In the genomic region with DNA sequence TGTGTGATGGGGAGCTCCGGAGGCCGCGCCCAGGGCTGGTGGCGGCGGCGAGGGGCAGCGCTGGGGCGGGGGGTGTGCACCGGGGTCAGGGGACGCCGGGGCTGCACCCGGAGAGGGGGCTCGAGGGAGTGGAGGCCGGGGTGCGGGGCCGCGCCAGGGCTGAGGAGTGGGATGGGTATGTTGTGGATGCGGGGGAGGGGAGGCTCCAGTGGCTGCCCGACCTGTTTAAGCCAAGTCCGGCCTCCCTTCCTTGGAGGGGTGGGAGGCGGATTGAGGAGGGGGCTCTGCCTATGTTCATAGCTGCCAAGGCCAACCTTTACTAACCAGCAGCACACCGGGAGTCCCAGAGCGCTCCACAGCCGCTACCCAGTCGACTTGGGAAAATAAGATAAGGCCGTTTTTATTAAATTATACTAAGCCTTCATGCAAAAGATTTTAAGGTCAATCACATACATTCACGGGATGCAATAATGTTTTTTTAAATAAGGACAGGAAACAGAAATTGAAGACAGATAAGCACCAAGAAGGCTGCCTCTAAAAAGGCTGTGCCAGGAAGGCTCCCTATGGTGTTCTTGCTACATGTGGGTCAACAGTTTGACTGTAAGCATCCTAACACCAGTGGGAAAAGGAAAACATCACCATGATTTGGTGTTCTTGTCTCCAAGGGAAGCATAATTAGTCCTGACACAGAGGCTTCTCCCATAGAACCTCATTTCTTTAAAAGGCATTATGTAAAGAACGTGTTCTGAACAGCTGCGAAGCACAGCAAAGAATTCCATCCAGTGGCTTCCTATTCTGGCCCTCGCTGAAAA, we compare ENCODE assay signal across 8 cellular contexts. TPM values are rescaled to one million over a fixed set of nuclear protein-coding genes. Genes with fewer than 3 reads are reported as not detected.
DNase-seq lines count a peak whose midpoint lies in the region; ATAC-seq and TF ChIP-seq lines count a peak whose summit lies in the region.

No MANE protein-coding gene starts in this region.

- no peaks in the 10 kb centered on the region for H3K9me3 ChIP-seq in mononuclear cell (ENCODE audit: low read depth, low read length)

- DNase-seq in H7 (no peak), NCI-H2227 (lab: John Stamatoyannopoulos, UW; ENCODE audit: unreplicated experiment) (peak; percentile 68), cerebellar cortex (ENCODE audit: low spot score) (peak; percentile 62), mesenteric fat pad (ENCODE audit: low spot score) (no peak), GM10248 (ENCODE audit: extremely low spot score) (no peak)

- POLR2A ChIA-PET in GM10248 (lab: Yijun Ruan, JAX), result interaction anchor here (1.8 kb wide), 1 partner anchor 23 kb away, joined by 5 read pairs; no protein-coding TSS in a partner anchor

- peak overlapping the region; percentile 56 for H3K4me3 ChIP-seq in GM12875 (ENCODE audit: low read depth, low read length)
- H3K4me3 ChIP-seq in H7 (ENCODE audit: insufficient read depth, low read depth, low read length), result peak overlapping the region; percentile 56
- peak overlapping the region; percentile 34 for H3K4me3 ChIP-seq in mononuclear cell (ENCODE audit: low read length)

- CTCF ChIA-PET in GM10248 (lab: Yijun Ruan, JAX), result interaction anchor here (1.2 to 8.7 kb wide), 10 partner anchors 9 to 104 kb away, joined by 3 to 42 read pairs (median 6); no protein-coding TSS in a partner anchor

- H3K27me3 ChIP-seq in H7 (ENCODE audit: control insufficient read depth, insufficient read depth, low read length) (no peaks in the 10 kb centered on the region), mononuclear cell (ENCODE audit: insufficient read depth, low read length) (no peaks in the 10 kb centered on the region)

- TF ChIP-seq CTCF in GM12875 (IDR thresholded peaks at IDR 0.05; ENCODE audit: borderline replicate concordance, insufficient read depth, low read depth, low read length) (no peak), GM10248 (IDR thresholded peaks at IDR 0.05; ENCODE audit: control extremely low read depth, extremely low read depth, low read depth, missing control alignments) (no peak)

- no peaks in the 10 kb centered on the region for H3K36me3 ChIP-seq in H7 (replicated peaks; ENCODE audit: control insufficient read depth, insufficient read depth, low read length)

- H3K4me1 ChIP-seq in mononuclear cell (ENCODE audit: insufficient read depth, low read length), result peaks cover 12% of the 10 kb centered on the region

- no peak for ATAC-seq in HG03039 (IDR thresholded peaks at IDR 0.05; ENCODE audit: unreplicated experiment)

RNA-seq across cellular contexts. Expression of a gene that starts 0.6 kb away (rescaled TPM):
- 13.0 and 14.3 TPM in 2 replicates for total RNA-seq in H7 (2014; rRNA removed; shearing (Covaris generic))
- total RNA-seq in mononuclear cell, result 10.2 TPM
- 18.8 TPM for total RNA-seq in mesenteric fat pad

RNA-seq across cellular contexts. Expression of a gene that starts 39.5 kb away (rescaled TPM):
- total RNA-seq in H7 (2014; rRNA removed; shearing (Covaris generic)), result 0.52 and 0.94 TPM in 2 replicates
- total RNA-seq in mononuclear cell (not detected), mesenteric fat pad (not detected)

Comparison
In these comparisons a context has a peak if more than half of its experiments do, and no peak if none do; other contexts are left out.
1. DNase-seq: peak in NCI-H2227 (single experiment) and cerebellar cortex (single experiment); none in H7 (single experiment), mesenteric fat pad (single experiment) and GM10248 (single experiment).
2. Peak in every context shown above with its lines, with median percentiles within 50 percentile points of each other: H3K4me3 ChIP-seq.